Comparison of ENCODE assay signal across 9 cellular contexts in genomic region chr21:20997308-20997632, GRCh38. TPM values are rescaled to one million over a fixed set of nuclear protein-coding genes. Genes with fewer than 3 reads are reported as not detected.
DNase-seq lines count a peak whose midpoint lies in the region; ATAC-seq lines count a peak whose summit lies in the region.
"Had no signal": no experiment of that assay in that cellular context is flagged by ENCODE, and none has a peak within 500 bp of the region (broad histone marks: within the 10 kb centered on the region; RNA-seq: fewer than 3 reads in every experiment).

No MANE protein-coding gene starts in this region.

- H3K4me3 ChIP-seq in HUES48 (ENCODE audit: low read depth, low read length) = peak overlapping the region; percentile 77
- H3K4me3 ChIP-seq in skeletal muscle tissue (ENCODE audit: low read length in 3 of 3) = peak overlapping the region; percentile 45 to 66 (median 57)

- H3K36me3 Mint-ChIP-seq in central memory CD8-positive, alpha-beta T cell (ENCODE audit: insufficient read depth) = no peaks in the 10 kb centered on the region

- H3K4me3 Mint-ChIP-seq in central memory CD8-positive, alpha-beta T cell = peak overlapping the region; percentile 14

- H3K27ac ChIP-seq in HUES48 (ENCODE audit: low read depth, low read length) = no peak overlapping the region
- no peak overlapping the region for H3K27ac ChIP-seq in skeletal muscle tissue (ENCODE audit: low read depth, low read length)

- H3K27me3 Mint-ChIP-seq in central memory CD8-positive, alpha-beta T cell = peaks cover 8% of the 10 kb centered on the region

- no peaks in the 10 kb centered on the region for H3K9me3 ChIP-seq in HUES48 (ENCODE audit: control insufficient read depth, insufficient read depth, low read length)
- no peaks in the 10 kb centered on the region for H3K9me3 ChIP-seq in skeletal muscle tissue (ENCODE audit: control insufficient read depth in 3 of 3, low read length in 3 of 3)

- H3K9ac ChIP-seq in HUES48 (ENCODE audit: low read depth, low read length) (no peak overlapping the region), skeletal muscle tissue (ENCODE audit: low read depth in 1 of 3, low read length in 3 of 3) (no peak overlapping the region)

- ATAC-seq in central memory CD8-positive, alpha-beta T cell (replicated peaks; ENCODE audit: extremely low read depth, poor library complexity, severe bottlenecking) = no peak
- ATAC-seq in left lobe of liver = peak; percentile 11

- peaks cover 6% of the 10 kb centered on the region for H3K4me1 ChIP-seq in HUES48 (ENCODE audit: control insufficient read depth, insufficient read depth, low read length)
- peaks cover 3 to 13% (median 9%) of the 10 kb centered on the region in 3 donors for H3K4me1 ChIP-seq in skeletal muscle tissue (ENCODE audit: control insufficient read depth in 3 of 3, insufficient read depth in 3 of 3, low read length in 3 of 3)

- H3K27ac Mint-ChIP-seq in central memory CD8-positive, alpha-beta T cell (ENCODE audit: low read depth) = no peak overlapping the region

- DNase-seq in central memory CD8-positive, alpha-beta T cell (ENCODE audit: low spot score in 2 of 2) = no peak
- DNase-seq in left lobe of liver (ENCODE audit: low spot score) (no peak), T1000 (lab: John Stamatoyannopoulos, UW) (no peak), NCI-H1694 (lab: John Stamatoyannopoulos, UW) (no peak), GDM1 (lab: John Stamatoyannopoulos, UW) (no peak), dermis blood vessel endothelial cell (no peak)
- DNase-seq: NCI-H526 treated with DMSO at 0.1 percent for 48 hours had no signal

- peaks cover 35% of the 10 kb centered on the region for H3K27me3 ChIP-seq in HUES48 (ENCODE audit: control insufficient read depth, insufficient read depth, low read length)
- H3K27me3 ChIP-seq in skeletal muscle tissue (ENCODE audit: control insufficient read depth in 3 of 3, insufficient read depth in 3 of 3, low read length in 3 of 3) = peaks cover 10 to 19% (median 17%) of the 10 kb centered on the region in 3 donors

- H3K36me3 ChIP-seq in HUES48 (ENCODE audit: control insufficient read depth, insufficient read depth, low read length) (no peaks in the 10 kb centered on the region), skeletal muscle tissue (ENCODE audit: control insufficient read depth in 3 of 3, insufficient read depth in 3 of 3, low read length in 3 of 3) (no peaks in the 10 kb centered on the region)

- no peaks in the 10 kb centered on the region for H3K4me1 Mint-ChIP-seq in central memory CD8-positive, alpha-beta T cell

- no peaks in the 10 kb centered on the region for H3K9me3 Mint-ChIP-seq in central memory CD8-positive, alpha-beta T cell

RNA-seq across cellular contexts. Expression of gene NCAM2, which starts 0.9 kb away (rescaled TPM):
- total RNA-seq in left lobe of liver = 0.53 TPM
- 6.8 TPM for total RNA-seq in skeletal muscle tissue
- total RNA-seq in dermis blood vessel endothelial cell = 0.17 and 0.42 TPM in 2 replicates
